Comparison of ENCODE assay signal across 23 cellular contexts in genomic region chr3:140250010-140250825, GRCh38.
"Had no signal": no experiment of that assay in that cellular context is flagged by ENCODE, and none has a peak within 500 bp of the region (broad histone marks: within the 10 kb centered on the region; RNA-seq: fewer than 3 reads in every experiment).

No MANE protein-coding gene starts in this region.

- H3K36me3 Mint-ChIP-seq: activated naive CD8-positive, alpha-beta T cell treated with anti-CD3 and anti-CD28 coated beads for 36 hours; immature natural killer cell; natural killer cell treated with Interleukin-12 subunit alpha and Interleukin-12 subunit beta and Interleukin-15 and Interleukin-18, amount 100 ng/mL, for 72 hours; stimulated activated naive B cell treated with anti-CD40 and anti-IgM and Interleukin-4, amounts not matched to agents 10 μg/mL and 1 μg/mL and 100 μg/mL, for 72 hours had no signal

- H3K4me3 Mint-ChIP-seq: activated naive CD8-positive, alpha-beta T cell treated with anti-CD3 and anti-CD28 coated beads for 36 hours; immature natural killer cell; natural killer cell treated with Interleukin-12 subunit alpha and Interleukin-12 subunit beta and Interleukin-15 and Interleukin-18, amount 100 ng/mL, for 72 hours; stimulated activated naive B cell treated with anti-CD40 and anti-IgM and Interleukin-4, amounts not matched to agents 10 μg/mL and 1 μg/mL and 100 μg/mL, for 72 hours had no signal

- H3K9me3 ChIP-seq: left lung, pancreas, sigmoid colon, testis, vagina had no signal

- H3K4me3 ChIP-seq: left lung, pancreas, sigmoid colon, testis, vagina had no signal

- H3K27ac ChIP-seq: left lung, pancreas, testis, vagina had no signal

- ATAC-seq: esophagus mucosa; left lung; natural killer cell treated with Interleukin-12 subunit alpha and Interleukin-12 subunit beta and Interleukin-15 and Interleukin-18, amount 100 ng/mL, for 72 hours; pancreas; stimulated activated naive B cell treated with anti-CD40 and anti-IgM and Interleukin-4, amounts not matched to agents 10 μg/mL and 1 μg/mL and 100 μg/mL, for 72 hours had no signal

- H3K27me3 ChIP-seq: left lung, pancreas, sigmoid colon, testis, vagina had no signal

- H3K27ac Mint-ChIP-seq: activated naive CD8-positive, alpha-beta T cell treated with anti-CD3 and anti-CD28 coated beads for 36 hours; immature natural killer cell; natural killer cell treated with Interleukin-12 subunit alpha and Interleukin-12 subunit beta and Interleukin-15 and Interleukin-18, amount 100 ng/mL, for 72 hours; stimulated activated naive B cell treated with anti-CD40 and anti-IgM and Interleukin-4, amounts not matched to agents 10 μg/mL and 1 μg/mL and 100 μg/mL, for 72 hours had no signal

- H3K4me1 Mint-ChIP-seq: activated naive CD8-positive, alpha-beta T cell treated with anti-CD3 and anti-CD28 coated beads for 36 hours; immature natural killer cell; stimulated activated naive B cell treated with anti-CD40 and anti-IgM and Interleukin-4, amounts not matched to agents 10 μg/mL and 1 μg/mL and 100 μg/mL, for 72 hours had no signal

- H3K9me3 Mint-ChIP-seq: activated naive CD8-positive, alpha-beta T cell treated with anti-CD3 and anti-CD28 coated beads for 36 hours had no signal

- DNase-seq: activated CD4-positive, alpha-beta T cell treated with anti-CD3 and anti-CD28 coated beads, Interleukin-2, amount 50 U/mL, for 4 hours; activated naive CD4-positive, alpha-beta T cell treated with Interleukin-2 at 50 U/mL for 16 hours; activated naive CD8-positive, alpha-beta T cell treated with anti-CD3 and anti-CD28 coated beads for 36 hours; activated T-cell treated with anti-CD3 and anti-CD28 coated beads, Interleukin-2, amount 50 U/mL, for 48 hours; amniotic stem cell; dermis blood vessel endothelial cell; effector CD8-positive, alpha-beta T cell; head of caudate nucleus; immature natural killer cell; left lung; mammary epithelial cell; midbrain; pancreas; sigmoid colon; stimulated activated CD4-positive, alpha-beta T cell treated with anti-CD3 and anti-CD28 coated beads, Interleukin-2, amount 100 ng/mL, for 48 hours; stimulated activated CD8-positive, alpha-beta memory T cell treated with anti-CD3 and anti-CD28 coated beads, Interleukin-4, amount 100 ng/mL, for 48 hours; stimulated activated naive B cell treated with anti-CD40 and anti-IgM and Interleukin-4, amounts not matched to agents 10 μg/mL and 1 μg/mL and 100 μg/mL, for 72 hours; T-helper 9 cell; testis; trophoblast cell had no signal

- H3K36me3 ChIP-seq: left lung, pancreas, sigmoid colon, vagina had no signal

- H3K4me1 ChIP-seq: left lung, pancreas, sigmoid colon, testis, vagina had no signal

- H3K27me3 Mint-ChIP-seq: stimulated activated naive B cell treated with anti-CD40 and anti-IgM and Interleukin-4, amounts not matched to agents 10 μg/mL and 1 μg/mL and 100 μg/mL, for 72 hours had no signal
